Comparison of ENCODE assay signal across 13 cellular contexts in genomic region chr7:137983308-137984008, GRCh38. TPM values are rescaled to one million over a fixed set of nuclear protein-coding genes. Genes with fewer than 3 reads are reported as not detected.
DNase-seq lines count a peak whose midpoint lies in the region; ATAC-seq, FAIRE-seq and TF ChIP-seq lines count a peak whose summit lies in the region.
"Had no signal": no experiment of that assay in that cellular context is flagged by ENCODE, and none has a peak within 500 bp of the region (broad histone marks: within the 10 kb centered on the region; RNA-seq: fewer than 3 reads in every experiment).

No MANE protein-coding gene starts in this region.

- H3K36me3 ChIP-seq in brain microvascular endothelial cell (replicated peaks), result peaks cover 22% of the 10 kb centered on the region
- no peaks in the 10 kb centered on the region for H3K36me3 ChIP-seq in kidney (ENCODE audit: control insufficient read depth in 1 of 2, insufficient read depth in 2 of 2, low read length in 2 of 2)
- peaks cover 0 to 9% (median 0%) of the 10 kb centered on the region in 4 donors for H3K36me3 ChIP-seq in stomach

- FAIRE-seq in kidney (lab: Jason Lieb, UNC), result no peak

- H3K4me1 ChIP-seq in kidney (ENCODE audit: control insufficient read depth in 1 of 2, insufficient read depth in 1 of 2, low read depth in 1 of 2, low read length in 2 of 2), result peaks cover 25 to 32% of the 10 kb centered on the region in 2 donors
- H3K4me1 ChIP-seq in stomach, result peaks cover 84 to 100% (median 93%) of the 10 kb centered on the region in 4 donors

- no peak for ATAC-seq in GM19463 (IDR thresholded peaks at IDR 0.05; ENCODE audit: unreplicated experiment)
- no peak for ATAC-seq in GM18519 (IDR thresholded peaks at IDR 0.05; ENCODE audit: low FRiP score, unreplicated experiment)
- ATAC-seq: body of pancreas; naive thymus-derived CD4-positive, alpha-beta T cell had no signal

- no peak overlapping the region for H3K9ac ChIP-seq in kidney (ENCODE audit: low read length in 2 of 2)

- H3K4me3 ChIP-seq in brain microvascular endothelial cell (ENCODE audit: low read depth, low read length) (no peak overlapping the region), kidney (ENCODE audit: low read length in 2 of 2) (no peak overlapping the region), stomach (no peak overlapping the region)
- H3K4me3 ChIP-seq: body of pancreas, SJSA1 had no signal

- WGBS in stomach, 5 donors, result 75 to 91% (median 87%) methylated on average over 12 of the region's 12 CpGs

- no peaks in the 10 kb centered on the region for H3K9me3 ChIP-seq in kidney (ENCODE audit: control insufficient read depth in 1 of 2, low read length in 2 of 2)
- no peaks in the 10 kb centered on the region for H3K9me3 ChIP-seq in stomach
- H3K9me3 ChIP-seq: body of pancreas had no signal

- in situ Hi-C loops in brain microvascular endothelial cell (cut with HindIII; ENCODE audit: low pct_ligation_motif_present, low sequenced_read_pairs), result no loop called here
- in situ Hi-C loops in G401 (cut with HindIII; ENCODE audit: low sequenced_read_pairs), result no loop called here

- DNase-seq in NCI-H1417 treated with DMSO at 0.1 percent for 48 hours (lab: John Stamatoyannopoulos, UW) (peak; percentile 39), brain microvascular endothelial cell (no peak), kidney (no peak), stomach (no peak), G401 (ENCODE audit: low spot score) (no peak)
- DNase-seq in activated CD4-positive, alpha-beta T cell treated with anti-CD3 and anti-CD28 coated beads, Interleukin-2, amount 50 U/mL, for 1 hour, result no peak
- DNase-seq: body of pancreas; CD4-positive, CD25-positive, alpha-beta regulatory T cell; naive thymus-derived CD4-positive, alpha-beta T cell; NCI-H524 had no signal

- intact Hi-C loops in kidney (cut with DNase I), result no loop called here
- intact Hi-C loops in stomach (cut with DNase I; ENCODE audit: low total_unique reads), result no loop called here

- TF ChIP-seq POLR2A in stomach (IDR thresholded peaks at IDR 0.05), result no peak

- no peak for TF ChIP-seq EP300 in stomach (IDR thresholded peaks at IDR 0.05)

- H3K27ac ChIP-seq in brain microvascular endothelial cell (peak overlapping the region; percentile 97), kidney (ENCODE audit: low read depth in 2 of 2, low read length in 2 of 2) (peak overlapping the region; percentile 35 to 45), stomach (peak overlapping the region in 4 of 5 donors; percentile 20 to 97 (median 90))
- H3K27ac ChIP-seq: body of pancreas, SJSA1 had no signal

- H3K27me3 ChIP-seq in brain microvascular endothelial cell (replicated peaks), result no peaks in the 10 kb centered on the region
- no peaks in the 10 kb centered on the region for H3K27me3 ChIP-seq in stomach
- H3K27me3 ChIP-seq: body of pancreas, SJSA1 had no signal

- TF ChIP-seq CTCF in brain microvascular endothelial cell (IDR thresholded peaks at IDR 0.05; ENCODE audit: low read depth, low read length, missing control alignments), result no peak
- no peak for TF ChIP-seq CTCF in kidney (IDR thresholded peaks at IDR 0.05; ENCODE audit: borderline replicate concordance, extremely low read depth, insufficient read depth)
- no peak for TF ChIP-seq CTCF in stomach (IDR thresholded peaks at IDR 0.05)

RNA-seq across cellular contexts. Expression of gene CREB3L2, which starts 18.4 kb away (rescaled TPM):
- total RNA-seq in kidney, result 114 TPM
- polyA plus RNA-seq in kidney (ENCODE audit: insufficient read depth, low read depth, low replicate concordance), result 18.5 TPM
- 100 to 1,000 TPM in 1 of 5 donors, 10 to 100 TPM in 4; 22.6 to 258 (median 38.8) TPM for total RNA-seq in stomach
- 1 to 10 TPM; 5.8 to 8.6 (median 6.6) TPM for polyA plus RNA-seq in stomach
- total RNA-seq in G401 (2014; rRNA removed; shearing (Covaris generic)), result 2.3 and 4.1 TPM in 2 replicates

Comparison
In these comparisons a context has a peak if more than half of its experiments do, and no peak if none do; other contexts are left out.
1. H3K27ac ChIP-seq: peak in every context shown above with its lines; median percentile 97 in brain microvascular endothelial cell; 90 in stomach; 40 in kidney.